ENCODE assay signal across 11 cellular contexts in the genomic region with DNA sequence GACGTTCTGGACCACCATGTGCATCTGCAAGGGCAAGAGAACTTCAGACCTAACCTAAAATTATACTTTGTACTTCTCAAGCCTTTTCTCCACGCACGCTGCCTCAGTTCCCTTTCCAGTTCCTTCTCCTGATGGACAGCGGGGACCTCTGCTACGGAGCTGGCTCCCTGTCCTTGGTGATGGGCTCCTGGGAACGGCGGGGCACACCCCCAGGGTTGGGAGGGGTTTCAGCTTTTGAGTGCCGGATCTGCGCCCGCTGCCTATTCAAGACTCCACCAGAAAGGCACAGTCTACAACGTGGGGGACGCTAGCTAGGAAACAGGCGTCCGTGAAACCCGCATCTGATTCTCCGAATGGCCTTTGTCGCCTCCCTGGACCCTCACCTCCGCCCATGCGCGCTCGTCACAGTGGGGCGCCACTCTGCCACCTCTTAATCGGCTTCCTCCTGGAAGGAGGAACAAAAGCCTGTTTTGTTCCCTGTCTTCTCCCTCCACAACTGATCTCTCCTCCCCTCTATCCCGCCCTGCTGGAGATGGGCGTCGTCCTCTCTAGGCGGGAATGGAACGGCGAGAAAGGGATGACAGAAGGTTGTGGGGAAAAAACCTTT. TPM values are rescaled to one million over a fixed set of nuclear protein-coding genes. Genes with fewer than 3 reads are reported as not detected.
A peak's percentile ranks its signal among the peaks of the same experiment; 100 is the strongest.
DNase-seq lines count a peak whose midpoint lies in the region; ATAC-seq lines count a peak whose summit lies in the region.
"Had no signal": no experiment of that assay in that cellular context is flagged by ENCODE, and none has a peak within 500 bp of the region (broad histone marks: within the 10 kb centered on the region; RNA-seq: fewer than 3 reads in every experiment).

No MANE protein-coding gene starts in this region.

- H3K27me3 ChIP-seq in NT2/D1 (ENCODE audit: insufficient read depth, insufficient read length) (peaks cover 35% of the 10 kb centered on the region), iPS DF 6.9 (ENCODE audit: control insufficient read depth, insufficient read depth, low read length) (peaks cover 21% of the 10 kb centered on the region)

- no peaks in the 10 kb centered on the region for H3K9me3 ChIP-seq in NT2/D1 (ENCODE audit: insufficient read depth, low read length)
- H3K9me3 ChIP-seq in iPS DF 6.9 (ENCODE audit: control insufficient read depth, insufficient read depth, low read length) = no peaks in the 10 kb centered on the region
- H3K9me3 ChIP-seq: MG63 had no signal

- H3K4me3 ChIP-seq in NT2/D1 (ENCODE audit: insufficient read length, low read depth) (peak overlapping the region; percentile 62), iPS DF 6.9 (ENCODE audit: low read length) (peak overlapping the region; percentile 53; the same call in 1 of the 2 replicates), skeletal muscle cell (ENCODE audit: low read depth, low read length) (peak overlapping the region; percentile 28)
- H3K4me3 ChIP-seq: MG63 had no signal

- DNase-seq in HT1080 (ENCODE audit: low read depth) (peak; percentile 35), NT2/D1 (ENCODE audit: low read depth, low spot score) (no peak), iPS DF 6.9 (ENCODE audit: low read depth, low spot score) (no peak), skeletal muscle cell (ENCODE audit: low read depth) (no peak), medulla oblongata (ENCODE audit: extremely low spot score) (no peak)
- DNase-seq in activated T-cell treated with anti-CD3 and anti-CD28 coated beads, Interleukin-2, amount 50 U/mL, for 1 hour = no peak
- DNase-seq: MG63, T-helper 9 cell had no signal

- no peak for ATAC-seq in HG03442 (IDR thresholded peaks at IDR 0.05; ENCODE audit: unreplicated experiment)
- ATAC-seq: activated T-helper 17 cell treated with anti-CD3 and anti-CD28 coated beads, Interleukin-2, amount 50 U/mL, for 72 hours had no signal

- H3K36me3 ChIP-seq in NT2/D1 (ENCODE audit: insufficient read depth, insufficient read length, low read length) = no peaks in the 10 kb centered on the region
- H3K36me3 ChIP-seq in iPS DF 6.9 (ENCODE audit: control insufficient read depth, insufficient read depth, low read length) = no peaks in the 10 kb centered on the region
- H3K36me3 ChIP-seq: MG63 had no signal

- WGBS in iPS DF 6.9 (ENCODE audit: insufficient coverage, insufficient read length) = no CpG with 5 or more reads among the region's 29 CpGs

- H3K4me1 ChIP-seq in NT2/D1 (ENCODE audit: insufficient read depth, insufficient read length) (peaks cover 5% of the 10 kb centered on the region), iPS DF 6.9 (ENCODE audit: control insufficient read depth, insufficient read depth, low read length) (peaks cover 2% of the 10 kb centered on the region; the same call in 1 of the 2 replicates)

- no peak overlapping the region for H3K27ac ChIP-seq in iPS DF 6.9 (ENCODE audit: low read length)

- H3K9ac ChIP-seq in NT2/D1 (ENCODE audit: insufficient read length, low read depth) = peak overlapping the region; percentile 84

RNA-seq across cellular contexts. Expression of a gene that starts 2.2 kb away (rescaled TPM):
- not detected in 2 replicates for total RNA-seq in HT1080 (2014; rRNA removed; shearing (Covaris generic))
- polyA plus RNA-seq in HT1080 (2015; cell fraction: cytosol; rRNA removed) = not detected in 2 replicates
- not detected in 2 replicates for polyA plus RNA-seq in HT1080 (2015; cell fraction: nucleus; rRNA removed)
- total RNA-seq: activated T-helper 17 cell treated with anti-CD3 and anti-CD28 coated beads, Interleukin-2, amount 50 U/mL, for 72 hours; mononuclear cell had no signal
